Comparison of ENCODE assay signal across 1 cellular context in genomic region chr1:204136814-204137213, GRCh38.
TF ChIP-seq lines count a peak whose summit lies in the region.

No MANE protein-coding gene starts in this region.

TF ChIP-seq in WTC11, 78 proteins besides CTCF, POLR2A, EP300 and RAD21 (continued from another document):
- TF ChIP-seq ZMAT4 (CRISPR knock-in tag; IDR thresholded peaks at IDR 0.05) (no peak), SMAD4 (CRISPR knock-in tag; IDR thresholded peaks at IDR 0.05) (no peak), ZNF671 (CRISPR knock-in tag; IDR thresholded peaks at IDR 0.05) (no peak), MXD4 (CRISPR knock-in tag; IDR thresholded peaks at IDR 0.05; ENCODE audit: borderline replicate concordance) (no peak), ZNF138 (CRISPR knock-in tag; conservative IDR thresholded peaks at IDR 0.05) (no peak), USF2 (CRISPR knock-in tag; IDR thresholded peaks at IDR 0.05) (no peak), JUN (CRISPR knock-in tag; IDR thresholded peaks at IDR 0.05) (no peak), ZNF416 (CRISPR knock-in tag; IDR thresholded peaks at IDR 0.05) (no peak), NFYB (CRISPR knock-in tag; conservative IDR thresholded peaks at IDR 0.05; ENCODE audit: low read depth) (no peak), ARID4B (CRISPR knock-in tag; IDR thresholded peaks at IDR 0.05; ENCODE audit: borderline replicate concordance) (no peak), FOXJ3 (CRISPR knock-in tag; IDR thresholded peaks at IDR 0.05; ENCODE audit: borderline replicate concordance) (no peak)
